ENCODE assay signal across 8 cellular contexts in genomic region chr9:131681826-131682225, GRCh38. TPM values are rescaled to one million over a fixed set of nuclear protein-coding genes. Genes with fewer than 3 reads are reported as not detected.
A peak's percentile ranks its signal among the peaks of the same experiment; 100 is the strongest.
DNase-seq lines count a peak whose midpoint lies in the region; ATAC-seq and TF ChIP-seq lines count a peak whose summit lies in the region.
"Not testable (repeated sequence)": the region's sequence is repeated elsewhere in the genome, so short reads cannot be mapped to it uniquely, and the experiment has no call there.

No MANE protein-coding gene starts in this region.

- not testable (repeated sequence) for H3K36me3 ChIP-seq in CD8-positive, alpha-beta T cell (ENCODE audit: insufficient read depth, low read length); ascending aorta; endodermal cell (ENCODE audit: control insufficient read depth, insufficient read depth, low read length); spleen; upper lobe of right lung

- DNase-seq in CD8-positive, alpha-beta T cell; ascending aorta (ENCODE audit: low spot score in 2 of 2); endodermal cell; natural killer cell treated with Interleukin-12 subunit alpha and Interleukin-12 subunit beta and Interleukin-15 and Interleukin-18, amount 100 ng/mL, for 72 hours (ENCODE audit: low spot score); spleen; upper lobe of right lung: not testable (repeated sequence)
- DNase-seq in NCI-H82 treated with DMSO at 0.1 percent for 48 hours (lab: John Stamatoyannopoulos, UW; ENCODE audit: unreplicated experiment): peak; percentile 59
- DNase-seq in left lobe of liver (ENCODE audit: low spot score): peak; percentile 31

- H3K4me3 ChIP-seq in CD8-positive, alpha-beta T cell (ENCODE audit: low read depth, low read length); endodermal cell (ENCODE audit: low read length): not testable (repeated sequence)
- H3K4me3 ChIP-seq in ascending aorta: peak overlapping the region in 1 of 2 donors; percentile 52
- H3K4me3 ChIP-seq in spleen: peak overlapping the region in 3 of 8 donors; percentile 3 to 16 (median 5)
- peak overlapping the region; percentile 23 for H3K4me3 ChIP-seq in upper lobe of right lung

- not testable (repeated sequence) for H3K4me3 Mint-ChIP-seq in CD8-positive, alpha-beta T cell; endodermal cell; natural killer cell treated with Interleukin-12 subunit alpha and Interleukin-12 subunit beta and Interleukin-15 and Interleukin-18, amount 100 ng/mL, for 72 hours

- intact Hi-C loops in CD8-positive, alpha-beta T cell (cut with DNase I, micrococcal nuclease); ascending aorta (cut with DNase I); spleen (cut with DNase I; ENCODE audit: low total_unique reads); upper lobe of right lung (cut with DNase I): not testable (repeated sequence)

- not testable (repeated sequence) for TF ChIP-seq CTCF in CD8-positive, alpha-beta T cell (IDR thresholded peaks at IDR 0.05); ascending aorta (IDR thresholded peaks at IDR 0.05); endodermal cell (conservative IDR thresholded peaks at IDR 0.05); spleen (IDR thresholded peaks at IDR 0.05 in 8 of 11, conservative IDR thresholded peaks at IDR 0.05 in 3 of 11); upper lobe of right lung (IDR thresholded peaks at IDR 0.05)

- H3K9me3 ChIP-seq in CD8-positive, alpha-beta T cell (ENCODE audit: low read length); ascending aorta; spleen; upper lobe of right lung: not testable (repeated sequence)
- H3K9me3 ChIP-seq in endodermal cell (ENCODE audit: control insufficient read depth, low read length): peaks cover 34% of the 10 kb centered on the region

- not testable (repeated sequence) for H3K36me3 Mint-ChIP-seq in CD8-positive, alpha-beta T cell; natural killer cell treated with Interleukin-12 subunit alpha and Interleukin-12 subunit beta and Interleukin-15 and Interleukin-18, amount 100 ng/mL, for 72 hours
- peaks cover 36% of the 10 kb centered on the region for H3K36me3 Mint-ChIP-seq in endodermal cell (ENCODE audit: low read depth)

- not testable (repeated sequence) for H3K27ac ChIP-seq in CD8-positive, alpha-beta T cell (ENCODE audit: low read depth, low read length); endodermal cell (ENCODE audit: low read depth, low read length)
- H3K27ac ChIP-seq in ascending aorta (peak overlapping the region; percentile 56 to 79), spleen (peak overlapping the region in 7 of 8 donors; percentile 35 to 62 (median 51)), upper lobe of right lung (peak overlapping the region; percentile 55)

- H3K4me1 Mint-ChIP-seq in CD8-positive, alpha-beta T cell (ENCODE audit: low read depth): peaks cover 65% of the 10 kb centered on the region
- H3K4me1 Mint-ChIP-seq in endodermal cell: peaks cover 65% of the 10 kb centered on the region
- peaks cover 55 to 57% of the 10 kb centered on the region in 2 donors for H3K4me1 Mint-ChIP-seq in natural killer cell treated with Interleukin-12 subunit alpha and Interleukin-12 subunit beta and Interleukin-15 and Interleukin-18, amount 100 ng/mL, for 72 hours (ENCODE audit: low read depth in 2 of 2)

- POLR2A ChIA-PET in CD8-positive, alpha-beta T cell (lab: Charles Lee): not testable (repeated sequence)

- ATAC-seq in CD8-positive, alpha-beta T cell; left lobe of liver; natural killer cell treated with Interleukin-12 subunit alpha and Interleukin-12 subunit beta and Interleukin-15 and Interleukin-18, amount 100 ng/mL, for 72 hours; upper lobe of right lung: not testable (repeated sequence)

- not testable (repeated sequence) for H3K27me3 Mint-ChIP-seq in CD8-positive, alpha-beta T cell (ENCODE audit: low read depth); endodermal cell (ENCODE audit: insufficient read depth); natural killer cell treated with Interleukin-12 subunit alpha and Interleukin-12 subunit beta and Interleukin-15 and Interleukin-18, amount 100 ng/mL, for 72 hours

- CTCF ChIA-PET in CD8-positive, alpha-beta T cell (lab: Charles Lee): interaction anchor here (1.4 to 1.9 kb wide), 2 partner anchors 23 to 90 kb away, joined by 3 to 5 read pairs; no protein-coding TSS in a partner anchor

- peaks cover 30% of the 10 kb centered on the region for H3K4me1 ChIP-seq in CD8-positive, alpha-beta T cell (ENCODE audit: insufficient read depth, low read length)
- H3K4me1 ChIP-seq in ascending aorta: peaks cover 16 to 51% of the 10 kb centered on the region in 2 donors
- peaks cover 17% of the 10 kb centered on the region for H3K4me1 ChIP-seq in endodermal cell (ENCODE audit: control insufficient read depth, insufficient read depth, low read length)
- peaks cover 33 to 93% (median 63%) of the 10 kb centered on the region in 6 donors for H3K4me1 ChIP-seq in spleen
- H3K4me1 ChIP-seq in upper lobe of right lung: peaks cover 40% of the 10 kb centered on the region

- not testable (repeated sequence) for H3K27me3 ChIP-seq in CD8-positive, alpha-beta T cell (ENCODE audit: insufficient read depth, low read length); ascending aorta; endodermal cell (ENCODE audit: control insufficient read depth, insufficient read depth, low read length, poor library complexity, severe bottlenecking); spleen (replicated peaks in 1 of 7); upper lobe of right lung

- H3K9ac ChIP-seq in endodermal cell (ENCODE audit: extremely low read depth, low read length, poor library complexity, severe bottlenecking): not testable (repeated sequence)

- H3K27ac Mint-ChIP-seq in CD8-positive, alpha-beta T cell: peak overlapping the region; percentile 61
- H3K27ac Mint-ChIP-seq in endodermal cell: peak overlapping the region; percentile 76
- peak overlapping the region; percentile 23 to 24 for H3K27ac Mint-ChIP-seq in natural killer cell treated with Interleukin-12 subunit alpha and Interleukin-12 subunit beta and Interleukin-15 and Interleukin-18, amount 100 ng/mL, for 72 hours

- TF ChIP-seq POLR2A in spleen (IDR thresholded peaks at IDR 0.05): not testable (repeated sequence)

- not testable (repeated sequence) for H3K9me3 Mint-ChIP-seq in CD8-positive, alpha-beta T cell; natural killer cell treated with Interleukin-12 subunit alpha and Interleukin-12 subunit beta and Interleukin-15 and Interleukin-18, amount 100 ng/mL, for 72 hours
- peaks cover 41% of the 10 kb centered on the region for H3K9me3 Mint-ChIP-seq in endodermal cell

- WGBS in endodermal cell (ENCODE audit: insufficient coverage in 1 of 2, insufficient read length in 1 of 2), 2 experiments: 84 to 85% methylated on average over 10 of the region's 10 CpGs
- WGBS in spleen, 5 donors: 53 to 68% (median 55%) methylated on average over 10 of the region's 10 CpGs

RNA-seq across cellular contexts. Expression of gene RAPGEF1, which starts 58.0 kb away (rescaled TPM):
- 100 to 1,000 TPM; 127 to 130 TPM for total RNA-seq in CD8-positive, alpha-beta T cell
- total RNA-seq in ascending aorta (95.5 TPM), endodermal cell (10 to 100 TPM; 63.4 to 85.5 TPM), left lobe of liver (36.9 TPM), spleen (100 to 1,000 TPM in 6 of 7 donors, 10 to 100 TPM in 1; 88.1 to 137 (median 118) TPM), upper lobe of right lung (144 TPM)
- 38.1 TPM for polyA plus RNA-seq in endodermal cell (2013, experiment 1 of 2)
- polyA plus RNA-seq in endodermal cell (2013, experiment 2 of 2): 34.1 TPM
- 100 to 1,000 TPM; 109 to 215 TPM for total RNA-seq in natural killer cell treated with Interleukin-12 subunit alpha and Interleukin-12 subunit beta and Interleukin-15 and Interleukin-18, amount 100 ng/mL, for 72 hours
- polyA plus RNA-seq in spleen: 10 to 100 TPM; 16.9 to 47.8 (median 19.9) TPM

Comparison
In these comparisons a context has a peak if more than half of its experiments do, and no peak if none do; other contexts are left out.
1. H3K27ac Mint-ChIP-seq: peak in every context shown above with its lines; median percentile 76 in endodermal cell; 61 in CD8-positive, alpha-beta T cell; 24 in natural killer cell treated with Interleukin-12 subunit alpha and Interleukin-12 subunit beta and Interleukin-15 and Interleukin-18, amount 100 ng/mL, for 72 hours.